In genomic region chr4:121477480-121477879, GRCh38 we compare ENCODE assay signal across 25 cellular contexts.
A peak's percentile ranks its signal among the peaks of the same experiment; 100 is the strongest.
DNase-seq lines count a peak whose midpoint lies in the region; ATAC-seq, FAIRE-seq and TF ChIP-seq lines count a peak whose summit lies in the region.
"Had no signal": no experiment of that assay in that cellular context is flagged by ENCODE, and none has a peak within 500 bp of the region (broad histone marks: within the 10 kb centered on the region; RNA-seq: fewer than 3 reads in every experiment).

No MANE protein-coding gene starts in this region.

- no peaks in the 10 kb centered on the region for H3K36me3 ChIP-seq in HEK293 (ENCODE audit: control insufficient read depth in 2 of 2, insufficient read depth in 1 of 2, low read length in 2 of 2)
- no peaks in the 10 kb centered on the region for H3K36me3 ChIP-seq in GM12878 (ENCODE audit: control insufficient read depth in 2 of 2, insufficient read depth in 2 of 2, low read length in 1 of 2)
- H3K36me3 ChIP-seq: BE2C, BLaER1 had no signal

- FAIRE-seq in GM12878 (lab: Jason Lieb, UNC) = peak; percentile 81
- FAIRE-seq: A204.1, G401.6, GM12892, GM18507 had no signal

- no peak for DNase-seq in GM12878 (ENCODE audit: low read depth, low spot score)
- no peak for DNase-seq in G401 (ENCODE audit: low spot score)
- no peak for DNase-seq in activated CD8-positive, alpha-beta memory T cell treated with anti-CD3 and anti-CD28 coated beads, Interleukin-2, amount 50 U/mL, for 4 hours
- no peak for DNase-seq in retina
- DNase-seq: 8988T; ACHN; BE2C; C1 segment of cervical spinal cord; CD4-positive, alpha-beta memory T cell; CD4-positive, CD25-positive, alpha-beta regulatory T cell; CD8-positive, alpha-beta memory T cell; COR-L47; DMS 273 treated with DMSO at 0.1 percent for 48 hours; DMS153; DMS53; DMS79; DND-41; EL; GF-D8 had no signal

- in situ Hi-C loops in GM12878 (cut with MboI) = no loop called here
- in situ Hi-C loops in G401 (cut with HindIII; ENCODE audit: low sequenced_read_pairs) = no loop called here

- no peak for ATAC-seq in GM12878

- H3K9me3 ChIP-seq in HEK293 (ENCODE audit: control insufficient read depth, insufficient read depth, low read depth, low read length) = no peaks in the 10 kb centered on the region
- no peaks in the 10 kb centered on the region for H3K9me3 ChIP-seq in GM12878 (replicated peaks; ENCODE audit: control insufficient read depth, insufficient read depth, low read length)
- H3K9me3 ChIP-seq: BE2C, BLaER1 had no signal

- TF ChIP-seq CTCF in HEK293 (tag by site-specific recombination; IDR thresholded peaks at IDR 0.05) (no peak), GM12878 (IDR thresholded peaks at IDR 0.05 in 2 of 3, conservative IDR thresholded peaks at IDR 0.05 in 1 of 3; ENCODE audit: control insufficient read depth in 2 of 3, extremely low read depth in 1 of 3, insufficient read depth in 1 of 3, low read depth in 3 of 3, low read length in 3 of 3) (no peak)

- TF ChIP-seq EP300 in GM12878 (IDR thresholded peaks at IDR 0.05; ENCODE audit: borderline replicate concordance in 1 of 2, control insufficient read depth in 1 of 2, low read depth in 2 of 2, low read length in 2 of 2) = no peak

- no peaks in the 10 kb centered on the region for H4K20me1 ChIP-seq in GM12878 (ENCODE audit: control insufficient read depth, insufficient read depth)
- H4K20me1 ChIP-seq: BLaER1 had no signal

- no peak for TF ChIP-seq RAD21 in GM12878 (IDR thresholded peaks at IDR 0.05; ENCODE audit: insufficient read depth, low read depth, low read length)

- H3K27ac ChIP-seq in HEK293 (ENCODE audit: extremely low read depth, low read depth, low read length) = no peak overlapping the region
- no peak overlapping the region for H3K27ac ChIP-seq in GM12878 (ENCODE audit: control insufficient read depth, insufficient read depth)
- H3K27ac ChIP-seq: BLaER1 had no signal

- BruUV-seq in GM12878 (replicated peaks; lab: Mats Ljungman, UMichigan) = no TSS peak

- POLR2A ChIA-PET in HEK293 (lab: Yijun Ruan, JAX) = no interaction called here
- POLR2A ChIA-PET in GM12878 (lab: Charles Lee) = no interaction called here

- no peak overlapping the region for H3K4me2 ChIP-seq in GM12878 (ENCODE audit: control insufficient read depth, insufficient read depth)
- H3K4me2 ChIP-seq: BLaER1 had no signal

- CTCF ChIA-PET in HEK293 (lab: Yijun Ruan, JAX) = interaction anchor here (0.8 kb wide), 1 partner anchor 178 kb away, joined by 3 read pairs; no protein-coding TSS in a partner anchor
- CTCF ChIA-PET in GM12878 (lab: Yijun Ruan, JAX) = interaction anchor here (0.6 to 4.3 kb wide), 3 partner anchors 13 to 363 kb away, joined by 3 to 19 read pairs (median 4); no protein-coding TSS in a partner anchor

- H3K4me3 ChIP-seq in HEK293 (ENCODE audit: low read depth, low read length) (no peak overlapping the region), GM12878 (no peak overlapping the region)
- H3K4me3 ChIP-seq: BLaER1 had no signal

- SMC1A ChIA-PET in GM12878 (lab: Charles Lee; ENCODE audit: uncharacterized antibody, unreplicated experiment) = interaction anchor here (2.4 kb wide), 1 partner anchor 15 kb away, joined by 7 read pairs; no protein-coding TSS in a partner anchor

- 34% methylated on average over 2 of the region's 2 CpGs for WGBS in GM12878 (ENCODE audit: insufficient coverage, insufficient replicate concordance, low lambda C conversion rate, missing lambda C conversion rate)

- no peak overlapping the region for H3K9ac ChIP-seq in GM12878 (ENCODE audit: control insufficient read depth, insufficient read depth, low read length)
- H3K9ac ChIP-seq: BLaER1 had no signal

- intact Hi-C loops in GM12878 (cut with micrococcal nuclease; ENCODE audit: unreplicated experiment) = no loop called here

- RAD21 ChIA-PET in GM12878 (lab: Charles Lee; ENCODE audit: unreplicated experiment) = no interaction called here

- H3K27me3 ChIP-seq in GM12878 (replicated peaks in 1 of 2; ENCODE audit: control insufficient read depth in 2 of 2, insufficient read depth in 2 of 2, low read length in 1 of 2) = no peaks in the 10 kb centered on the region
- H3K27me3 ChIP-seq: BE2C, BLaER1 had no signal

- H3K4me1 ChIP-seq in HEK293 (ENCODE audit: control insufficient read depth, insufficient read depth, low read length) (no peaks in the 10 kb centered on the region), GM12878 (ENCODE audit: control insufficient read depth, insufficient read depth, low read length) (0 out of 2 replicates have a peak, but pooled peaks cover 2% of the 10 kb centered on the region)
- H3K4me1 ChIP-seq: BE2C, BLaER1 had no signal

- no peaks in the 10 kb centered on the region for H3K79me2 ChIP-seq in GM12878 (ENCODE audit: control insufficient read depth, insufficient read depth, low read length)

- no peak overlapping the region for H2AFZ ChIP-seq in GM12878 (ENCODE audit: control insufficient read depth, low read depth, low read length)

- TF ChIP-seq POLR2A in GM12878 (IDR thresholded peaks at IDR 0.05; ENCODE audit: low read depth, low read length) = no peak

TF ChIP-seq in HEK293, 187 proteins besides CTCF, POLR2A, EP300 and RAD21:
- TF ChIP-seq KLF17 (tag by site-specific recombination; IDR thresholded peaks at IDR 0.05) (no peak), SETDB1 (IDR thresholded peaks at IDR 0.05; ENCODE audit: insufficient read length, low read length) (peak; percentile 90)

TF ChIP-seq in GM12878, 131 proteins besides CTCF, POLR2A, EP300 and RAD21:
- no peak for TF ChIP-seq IRF4 (IDR thresholded peaks at IDR 0.05; ENCODE audit: low read depth, low read length)
TF ChIP-seq in GM12878: peak in this region for 0.
